12 cellular contexts compared by ENCODE assay signal in the genomic region with DNA sequence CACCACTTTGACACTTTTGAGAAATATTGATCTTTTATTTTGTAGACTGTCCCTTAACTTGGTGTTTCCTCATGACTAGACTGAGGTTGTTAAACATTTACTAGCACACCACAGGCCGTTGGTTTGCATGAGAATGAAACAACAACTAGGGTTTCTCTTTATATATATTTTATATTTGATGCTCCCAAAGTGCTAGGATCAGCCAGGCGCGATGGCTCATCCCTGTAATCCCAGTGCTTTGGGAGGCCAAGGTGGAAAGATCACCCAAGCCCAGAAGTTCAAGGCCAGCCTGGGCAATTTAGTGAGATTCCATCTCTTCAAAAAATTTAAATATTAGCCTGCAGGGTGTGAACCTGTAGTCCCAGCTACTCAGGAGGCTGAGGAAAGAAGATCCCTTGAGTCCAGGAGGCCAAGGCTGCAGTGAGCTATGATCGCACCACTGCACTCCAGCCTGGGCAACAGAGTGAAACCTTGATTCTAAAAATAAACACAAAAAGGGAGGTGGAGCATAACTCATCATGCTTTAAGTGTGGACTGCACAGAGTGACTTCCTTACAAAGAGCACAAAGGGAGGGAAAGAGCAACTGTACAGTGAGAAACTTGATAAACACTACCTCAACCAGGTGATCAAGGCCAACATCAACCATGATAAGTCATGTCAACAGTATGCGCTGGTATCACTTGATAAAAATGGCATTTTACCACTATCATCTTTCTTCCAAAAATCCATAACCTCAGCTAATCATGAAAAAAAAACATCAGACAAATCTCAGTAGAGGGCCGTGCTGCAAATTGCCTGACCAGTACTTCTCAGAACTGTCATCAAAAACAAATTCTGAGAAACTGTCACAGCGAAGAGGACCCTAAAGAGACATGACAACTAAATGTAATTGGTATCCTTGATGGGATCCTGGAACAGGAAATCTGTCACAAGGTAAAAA.
DNase-seq lines count a peak whose midpoint lies in the region; ATAC-seq lines count a peak whose summit lies in the region.
"Had no signal": no experiment of that assay in that cellular context is flagged by ENCODE, and none has a peak within 500 bp of the region (broad histone marks: within the 10 kb centered on the region; RNA-seq: fewer than 3 reads in every experiment).

No MANE protein-coding gene starts in this region.

- ATAC-seq in GM18499 (IDR thresholded peaks at IDR 0.05; ENCODE audit: insufficient read depth, unreplicated experiment) (peak; percentile 84), GM21423 (IDR thresholded peaks at IDR 0.05; ENCODE audit: unreplicated experiment) (peak; percentile 72), HG03139 (IDR thresholded peaks at IDR 0.05; ENCODE audit: unreplicated experiment) (peak; percentile 75)

- DNase-seq in kidney glomerular epithelial cell (lab: John Stamatoyannopoulos, UW) (peak; percentile 67), NCI-H2227 (lab: John Stamatoyannopoulos, UW; ENCODE audit: unreplicated experiment) (no peak), HT-29 (ENCODE audit: low spot score) (no peak), NOMO-1 (lab: John Stamatoyannopoulos, UW; ENCODE audit: unreplicated experiment in 2 of 2) (no peak)
- no peak for DNase-seq in stimulated activated CD4-positive, alpha-beta T cell treated with anti-CD3 and anti-CD28 coated beads, Interleukin-1b, Interleukin-23, amount 100 ng/mL, for 48 hours
- DNase-seq: CD4-positive, alpha-beta memory T cell; NCI-H1694 treated with DMSO at 0.1 percent for 48 hours; occipital lobe; T-helper 1 cell had no signal
